Comparison of ENCODE assay signal across 8 cellular contexts in genomic region chr11:32090774-32091370, GRCh38. TPM values are rescaled to one million over a fixed set of nuclear protein-coding genes. Genes with fewer than 3 reads are reported as not detected.
A peak's percentile ranks its signal among the peaks of the same experiment; 100 is the strongest.
DNase-seq lines count a peak whose midpoint lies in the region; ATAC-seq and TF ChIP-seq lines count a peak whose summit lies in the region.

Gene RCN1, plus strand, starts transcription at chr11:32091074. Its CDS starts 123 bp downstream, at chr11:32091197.

- H3K4me1 ChIP-seq in GM23248 (ENCODE audit: insufficient read depth) (peaks cover 46% of the 10 kb centered on the region), gastrocnemius medialis (peaks cover 0 to 12% of the 10 kb centered on the region in 2 donors)

- 1 to 3% methylated on average over 63 to 66 of the region's 69 CpGs for WGBS in GM23248 (ENCODE audit: low coverage in 1 of 2, low lambda C conversion rate in 2 of 2, missing lambda C conversion rate in 2 of 2), 2 experiments

- H3K27ac ChIP-seq in GM23248 (peak within 1 kb of the TSS; percentile 92), brain microvascular endothelial cell (peak within 1 kb of the TSS; percentile 94), gastrocnemius medialis (peak within 1 kb of the TSS; percentile 72 to 83 (median 78))

- no peaks in the 10 kb centered on the region for H3K36me3 ChIP-seq in GM23248 (ENCODE audit: low read depth)
- no peaks in the 10 kb centered on the region for H3K36me3 ChIP-seq in brain microvascular endothelial cell (replicated peaks)
- H3K36me3 ChIP-seq in gastrocnemius medialis: no peaks in the 10 kb centered on the region

- peaks cover 46% of the 10 kb centered on the region for H3K79me2 ChIP-seq in GM23248 (ENCODE audit: insufficient read depth)

- TF ChIP-seq POLR2A in gastrocnemius medialis (IDR thresholded peaks at IDR 0.05): peak; percentile 37 to 68

- H3K9me2 ChIP-seq in GM23248 (ENCODE audit: insufficient read depth): no peaks in the 10 kb centered on the region

- DNase-seq in GM03348 (ENCODE audit: low spot score) (peak; percentile 96), GM23248 (peak; percentile 85), Kasumi-1 (lab: John Stamatoyannopoulos, UW) (peak; percentile 48 to 52), T1000 (lab: John Stamatoyannopoulos, UW) (peak; percentile 66), brain microvascular endothelial cell (peak; percentile 61), gastrocnemius medialis (peak; percentile 17 to 22), SIG-M5 (lab: John Stamatoyannopoulos, UW) (no peak)

- H3F3A ChIP-seq in GM23248 (ENCODE audit: insufficient read depth): peaks cover 66% of the 10 kb centered on the region

- peak within 1 kb of the TSS; percentile 97 for H3K9ac ChIP-seq in GM23248

- H3K9me3 ChIP-seq in GM23248 (ENCODE audit: low read depth) (no peaks in the 10 kb centered on the region), gastrocnemius medialis (no peaks in the 10 kb centered on the region)

- ATAC-seq in gastrocnemius medialis: peak; percentile 68 to 72

- peaks cover 11% of the 10 kb centered on the region; the same call in 1 of the 2 replicates for H4K20me1 ChIP-seq in GM23248 (ENCODE audit: insufficient read depth)

- H3K27me3 ChIP-seq in GM23248 (replicated peaks; ENCODE audit: insufficient read depth) (no peaks in the 10 kb centered on the region), brain microvascular endothelial cell (replicated peaks) (no peaks in the 10 kb centered on the region), gastrocnemius medialis (no peaks in the 10 kb centered on the region)

- TF ChIP-seq CTCF in brain microvascular endothelial cell (IDR thresholded peaks at IDR 0.05; ENCODE audit: low read depth, low read length, missing control alignments) (no peak), gastrocnemius medialis (IDR thresholded peaks at IDR 0.05 in 4 of 5, conservative IDR thresholded peaks at IDR 0.05 in 1 of 5) (no peak)

- in situ Hi-C loops in GM23248 (cut with MboI) (no loop called here), brain microvascular endothelial cell (cut with HindIII; ENCODE audit: low pct_ligation_motif_present, low sequenced_read_pairs) (no loop called here), gastrocnemius medialis (cut with MboI; ENCODE audit: low sequenced_read_pairs in 4 of 4) (no loop called here)

- H2AFZ ChIP-seq in GM23248: peak within 1 kb of the TSS; percentile 75

- intact Hi-C loops in gastrocnemius medialis (cut with DNase I; ENCODE audit: low total_unique reads): no loop called here

- peak within 1 kb of the TSS; percentile 86 for H3K4me2 ChIP-seq in GM23248 (ENCODE audit: unreplicated experiment)

- H3K4me3 ChIP-seq in GM23248 (peak within 1 kb of the TSS; percentile 85), brain microvascular endothelial cell (ENCODE audit: low read depth, low read length) (peak within 1 kb of the TSS; percentile 80), iPS-11a (ENCODE audit: low read depth, low read length) (peak within 1 kb of the TSS; percentile 73), gastrocnemius medialis (peak within 1 kb of the TSS; percentile 65 to 86 (median 72))

RNA-seq across cellular contexts. Expression of gene RCN1, which starts in this region (rescaled TPM):
- total RNA-seq in GM23248 (2014; rRNA removed; shearing (Covaris generic)): 483 and 534 TPM in 2 replicates
- polyA plus RNA-seq in GM23248 (2016; fragmentation: Nextera tagmentation; extraction: Ambion mirVana): 557 and 558 TPM in 2 replicates
- total RNA-seq in gastrocnemius medialis: 10 to 100 TPM; 14.7 to 27.0 (median 18.1) TPM

Comparison
In these comparisons a context has a peak if more than half of its experiments do, and no peak if none do; other contexts are left out.
1. RNA of gene RCN1 (total RNA-seq): 483 to 534 TPM in GM23248; 14.7 to 27.0 TPM in gastrocnemius medialis; every median in the first group is over 10 times any median in the second.
2. Peak in every context shown above with its lines, with median percentiles within 50 percentile points of each other: H3K27ac ChIP-seq and H3K4me3 ChIP-seq.